7 cellular contexts compared by ENCODE assay signal in the genomic region with DNA sequence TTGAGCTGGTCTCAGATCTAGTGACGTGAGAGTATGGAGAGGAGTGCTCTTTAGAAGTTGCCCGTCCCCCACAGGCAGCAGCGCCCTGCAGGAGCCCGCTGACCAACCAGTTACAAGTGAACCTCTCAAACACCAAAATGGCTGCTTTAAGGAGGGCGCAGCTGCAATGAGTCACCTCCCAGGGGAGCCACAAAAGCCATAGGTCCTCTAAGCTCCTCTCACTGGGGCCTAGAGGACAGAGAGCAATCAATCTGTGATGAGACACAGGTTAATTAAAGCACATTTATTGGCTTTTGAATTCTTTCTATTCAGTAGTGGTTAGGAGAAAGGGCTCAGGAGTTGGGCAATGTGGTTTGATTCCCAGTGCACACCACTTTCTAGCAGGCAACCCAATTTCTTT. TPM values are rescaled to one million over a fixed set of nuclear protein-coding genes. Genes with fewer than 3 reads are reported as not detected.
DNase-seq lines count a peak whose midpoint lies in the region; ATAC-seq and TF ChIP-seq lines count a peak whose summit lies in the region.
"Had no signal": no experiment of that assay in that cellular context is flagged by ENCODE, and none has a peak within 500 bp of the region (broad histone marks: within the 10 kb centered on the region; RNA-seq: fewer than 3 reads in every experiment).

No MANE protein-coding gene starts in this region.

- peak; percentile 18 for DNase-seq in ELR (ENCODE audit: low read depth)
- DNase-seq in NCI-H2107 treated with DMSO at 0.1 percent for 48 hours (lab: John Stamatoyannopoulos, UW; ENCODE audit: unreplicated experiment) = peak; percentile 96
- peak; percentile 45 for DNase-seq in fibroblast of villous mesenchyme (ENCODE audit: low read depth)
- DNase-seq in heart right ventricle = no peak
- DNase-seq in central memory CD4-positive, alpha-beta T cell = no peak
- DNase-seq: stimulated activated CD4-positive, alpha-beta T cell treated with anti-CD3 and anti-CD28 coated beads, Interleukin-4, amount 100 ng/mL, for 4 hours had no signal

- H3K36me3 ChIP-seq in heart right ventricle = peaks cover 0 to 88% (median 3%) of the 10 kb centered on the region in 9 donors

- no peaks in the 10 kb centered on the region for H3K27me3 ChIP-seq in heart right ventricle

- H3K4me3 ChIP-seq in fibroblast of villous mesenchyme (ENCODE audit: low read depth, low read length) (no peak overlapping the region), heart right ventricle (no peak overlapping the region)

- H3K9me3 ChIP-seq in heart right ventricle = no peaks in the 10 kb centered on the region

- ATAC-seq in HG02588 (IDR thresholded peaks at IDR 0.05; ENCODE audit: unreplicated experiment) (no peak), heart right ventricle (no peak)

- H3K4me1 ChIP-seq in heart right ventricle = peaks cover 6 to 52% (median 35%) of the 10 kb centered on the region in 9 donors

- no peak for TF ChIP-seq CTCF in fibroblast of villous mesenchyme (IDR thresholded peaks at IDR 0.05; ENCODE audit: insufficient read depth, low read depth, low read length)
- no peak for TF ChIP-seq CTCF in heart right ventricle (IDR thresholded peaks at IDR 0.05)

- intact Hi-C loops in heart right ventricle (cut with DNase I) = no loop called here

- 94 to 95% methylated on average over 5 of the region's 5 CpGs for WGBS in heart right ventricle, 2 donors

- peak overlapping the region in 1 of 10 donors; percentile 1 for H3K27ac ChIP-seq in heart right ventricle

RNA-seq across cellular contexts. Expression of a gene that starts 15.5 kb away (rescaled TPM):
- total RNA-seq in fibroblast of villous mesenchyme = under 0.01 and 0.43 TPM in 2 replicates
- total RNA-seq in heart right ventricle = 10 to 100 TPM in 1 of 10 donors, 1 to 10 TPM in 9; 2.9 to 10.2 (median 4.0) TPM
- polyA plus RNA-seq in heart right ventricle = 1 to 10 TPM in 1 of 2 donors, under 1 TPM in 1; 0.33 to 6.2 TPM

RNA-seq across cellular contexts. Expression of a gene that starts 38.2 kb away (rescaled TPM):
- total RNA-seq in fibroblast of villous mesenchyme = 150 and 163 TPM in 2 replicates
- 100 to 1,000 TPM; 129 to 171 (median 140) TPM for total RNA-seq in heart right ventricle
- polyA plus RNA-seq in heart right ventricle = 100 to 1,000 TPM; 184 to 272 TPM

RNA-seq across cellular contexts. Expression of a gene that starts 56.1 kb away (rescaled TPM):
- total RNA-seq in fibroblast of villous mesenchyme (73.0 and 83.4 TPM in 2 replicates), heart right ventricle (10 to 100 TPM; 31.1 to 54.5 (median 40.8) TPM)
- polyA plus RNA-seq in heart right ventricle = 10 to 100 TPM; 62.3 to 86.4 TPM

Comparison
In these comparisons a context has a peak if more than half of its experiments do, and no peak if none do; other contexts are left out.
1. DNase-seq: peak in ELR (single experiment), NCI-H2107 treated with DMSO at 0.1 percent for 48 hours (single experiment) and fibroblast of villous mesenchyme (single experiment); none in heart right ventricle (0 of 2) and central memory CD4-positive, alpha-beta T cell (single experiment).